In the genomic region with DNA sequence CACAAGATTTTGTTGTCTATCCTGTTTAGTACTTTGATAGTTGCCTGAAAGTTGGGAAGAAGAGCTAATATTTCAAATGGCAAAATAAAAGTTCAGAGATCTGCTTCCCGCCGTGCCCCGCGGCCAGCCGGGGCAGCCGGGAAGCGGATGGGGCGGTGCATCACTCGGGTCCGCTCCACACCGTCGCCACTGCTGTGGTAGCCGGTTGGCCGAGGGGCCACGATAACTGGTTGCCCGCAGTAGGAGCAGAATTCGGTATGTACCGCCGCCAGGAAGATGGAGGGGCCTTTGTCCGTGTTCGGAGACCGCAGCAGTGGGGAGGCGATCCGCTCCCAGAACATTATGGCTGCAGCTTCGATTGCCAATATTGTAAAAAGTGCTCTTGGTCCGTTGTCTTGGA, we compare ENCODE assay signal across 31 cellular contexts.
"Had no signal": no experiment of that assay in that cellular context is flagged by ENCODE, and none has a peak within 500 bp of the region (broad histone marks: within the 10 kb centered on the region; RNA-seq: fewer than 3 reads in every experiment).

No MANE protein-coding gene starts in this region.

- H3K27me3 Mint-ChIP-seq: naive B cell; progenitor cell of endocrine pancreas; stimulated activated naive B cell treated with anti-CD40 and anti-IgM and Interleukin-4, amounts not matched to agents 10 μg/mL and 1 μg/mL and 100 μg/mL, for 72 hours; stimulated activated naive CD8-positive, alpha-beta T cell treated with anti-CD3 and anti-CD28 coated beads, Interleukin-15, Interleukin-2, amounts not matched to agents 100 ng/mL and 50 ng/mL, for 24 hours had no signal

- DNase-seq: naive B cell; naive thymus-derived CD8-positive, alpha-beta T cell; nephron progenitor cell; nucleus accumbens; ovary; psoas muscle; sigmoid colon; small intestine; stimulated activated CD4-positive, alpha-beta T cell treated with anti-CD3 and anti-CD28 coated beads, Interleukin-15, amount 100 ng/mL, for 24 hours; stimulated activated CD4-positive, alpha-beta T cell treated with anti-CD3 and anti-CD28 coated beads, Interleukin-2, amount 100 ng/mL, for 24 hours; stimulated activated CD4-positive, alpha-beta T cell treated with anti-CD3 and anti-CD28 coated beads, Interleukin-2, amount 100 ng/mL, for 48 hours; stimulated activated CD4-positive, alpha-beta T cell treated with anti-CD3 and anti-CD28 coated beads, Interleukin-4, amount 100 ng/mL, for 24 hours; stimulated activated naive B cell treated with anti-CD40 and anti-IgM and Interleukin-4, amounts not matched to agents 10 μg/mL and 1 μg/mL and 100 μg/mL, for 72 hours; stimulated activated naive CD4-positive, alpha-beta T cell treated with Interleukin-2 at 50 U/mL for 16 hours; substantia nigra; thyroid gland; upper lobe of right lung had no signal

- H3K27ac Mint-ChIP-seq: naive B cell; naive thymus-derived CD8-positive, alpha-beta T cell; natural killer cell treated with Interleukin-12 subunit alpha and Interleukin-12 subunit beta and Interleukin-15 and Interleukin-18, amount 100 ng/mL, for 72 hours; nephron progenitor cell; progenitor cell of endocrine pancreas; stimulated activated effector memory CD8-positive, alpha-beta T cell treated with anti-CD3 and anti-CD28 coated beads, Interleukin-12 subunit alpha, Interleukin-12 subunit beta, amount 100 ng/mL, for 72 hours; stimulated activated naive B cell treated with anti-CD40 and anti-IgM and Interleukin-4, amounts not matched to agents 10 μg/mL and 1 μg/mL and 100 μg/mL, for 72 hours; stimulated activated naive CD8-positive, alpha-beta T cell treated with anti-CD3 and anti-CD28 coated beads, Interleukin-15, Interleukin-2, amounts not matched to agents 100 ng/mL and 50 ng/mL, for 24 hours; type B pancreatic cell had no signal

- H3K9ac ChIP-seq: parathyroid adenoma had no signal

- H3K9me3 ChIP-seq: neutrophil, ovary, psoas muscle, right lobe of liver, sigmoid colon, suprapubic skin, thoracic aorta, thyroid gland, tibial nerve, upper lobe of right lung, vagina had no signal

- H2AFZ ChIP-seq: parathyroid adenoma had no signal

- H3K79me2 ChIP-seq: parathyroid adenoma had no signal

- FAIRE-seq: small intestine had no signal

- H3K4me1 ChIP-seq: parathyroid adenoma, psoas muscle, suprapubic skin, thyroid gland, tibial nerve, upper lobe of right lung, vagina had no signal

- ATAC-seq: naive thymus-derived CD8-positive, alpha-beta T cell; natural killer cell treated with Interleukin-12 subunit alpha and Interleukin-12 subunit beta and Interleukin-15 and Interleukin-18, amount 100 ng/mL, for 72 hours; psoas muscle; right cardiac atrium; right lobe of liver; stimulated activated effector memory CD8-positive, alpha-beta T cell treated with anti-CD3 and anti-CD28 coated beads, Interleukin-12 subunit alpha, Interleukin-12 subunit beta, amount 100 ng/mL, for 72 hours; stimulated activated naive B cell treated with anti-CD40 and anti-IgM and Interleukin-4, amounts not matched to agents 10 μg/mL and 1 μg/mL and 100 μg/mL, for 72 hours; upper lobe of right lung had no signal

- H3K4me3 Mint-ChIP-seq: naive B cell; naive thymus-derived CD8-positive, alpha-beta T cell; natural killer cell treated with Interleukin-12 subunit alpha and Interleukin-12 subunit beta and Interleukin-15 and Interleukin-18, amount 100 ng/mL, for 72 hours; nephron progenitor cell; neural crest cell; stimulated activated effector memory CD8-positive, alpha-beta T cell treated with anti-CD3 and anti-CD28 coated beads, Interleukin-12 subunit alpha, Interleukin-12 subunit beta, amount 100 ng/mL, for 72 hours; stimulated activated naive B cell treated with anti-CD40 and anti-IgM and Interleukin-4, amounts not matched to agents 10 μg/mL and 1 μg/mL and 100 μg/mL, for 72 hours; stimulated activated naive CD8-positive, alpha-beta T cell treated with anti-CD3 and anti-CD28 coated beads, Interleukin-15, Interleukin-2, amounts not matched to agents 100 ng/mL and 50 ng/mL, for 24 hours; type B pancreatic cell had no signal

- H3K4me3 ChIP-seq: ovary, psoas muscle, right lobe of liver, sigmoid colon, suprapubic skin, thoracic aorta, thyroid gland, tibial nerve, upper lobe of right lung, vagina had no signal

- H3K27ac ChIP-seq: neutrophil, ovary, parathyroid adenoma, psoas muscle, right lobe of liver, sigmoid colon, suprapubic skin, thoracic aorta, thyroid gland, tibial nerve, upper lobe of right lung, vagina had no signal

- H3K36me3 Mint-ChIP-seq: naive B cell; naive thymus-derived CD8-positive, alpha-beta T cell; natural killer cell treated with Interleukin-12 subunit alpha and Interleukin-12 subunit beta and Interleukin-15 and Interleukin-18, amount 100 ng/mL, for 72 hours; stimulated activated effector memory CD8-positive, alpha-beta T cell treated with anti-CD3 and anti-CD28 coated beads, Interleukin-12 subunit alpha, Interleukin-12 subunit beta, amount 100 ng/mL, for 72 hours; stimulated activated naive B cell treated with anti-CD40 and anti-IgM and Interleukin-4, amounts not matched to agents 10 μg/mL and 1 μg/mL and 100 μg/mL, for 72 hours; type B pancreatic cell had no signal

- H3K9me3 Mint-ChIP-seq: naive thymus-derived CD8-positive, alpha-beta T cell; natural killer cell treated with Interleukin-12 subunit alpha and Interleukin-12 subunit beta and Interleukin-15 and Interleukin-18, amount 100 ng/mL, for 72 hours; nephron progenitor cell; neural crest cell; stimulated activated effector memory CD8-positive, alpha-beta T cell treated with anti-CD3 and anti-CD28 coated beads, Interleukin-12 subunit alpha, Interleukin-12 subunit beta, amount 100 ng/mL, for 72 hours; stimulated activated naive B cell treated with anti-CD40 and anti-IgM and Interleukin-4, amounts not matched to agents 10 μg/mL and 1 μg/mL and 100 μg/mL, for 72 hours; stimulated activated naive CD8-positive, alpha-beta T cell treated with anti-CD3 and anti-CD28 coated beads, Interleukin-15, Interleukin-2, amounts not matched to agents 100 ng/mL and 50 ng/mL, for 24 hours; type B pancreatic cell had no signal

- H3K4me1 Mint-ChIP-seq: naive B cell; naive thymus-derived CD8-positive, alpha-beta T cell; neural crest cell; stimulated activated effector memory CD8-positive, alpha-beta T cell treated with anti-CD3 and anti-CD28 coated beads, Interleukin-12 subunit alpha, Interleukin-12 subunit beta, amount 100 ng/mL, for 72 hours; stimulated activated naive B cell treated with anti-CD40 and anti-IgM and Interleukin-4, amounts not matched to agents 10 μg/mL and 1 μg/mL and 100 μg/mL, for 72 hours had no signal

- H3K27me3 ChIP-seq: neutrophil, ovary, right lobe of liver, sigmoid colon, suprapubic skin, thyroid gland, tibial nerve, upper lobe of right lung, vagina had no signal

- H3K36me3 ChIP-seq: neutrophil, ovary, right lobe of liver, sigmoid colon, suprapubic skin, thoracic aorta, thyroid gland, tibial nerve, upper lobe of right lung, vagina had no signal
